In genomic region chr13:40207110-40207478, GRCh38 we compare ENCODE assay signal across 9 cellular contexts.
DNase-seq lines count a peak whose midpoint lies in the region; ATAC-seq and TF ChIP-seq lines count a peak whose summit lies in the region.
"Had no signal": no experiment of that assay in that cellular context is flagged by ENCODE, and none has a peak within 500 bp of the region (broad histone marks: within the 10 kb centered on the region; RNA-seq: fewer than 3 reads in every experiment).

No MANE protein-coding gene starts in this region.

- H3K27me3 ChIP-seq in foreskin keratinocyte (no peaks in the 10 kb centered on the region), aorta (ENCODE audit: control insufficient read depth in 1 of 2, insufficient read depth in 2 of 2, low read length in 1 of 2) (no peaks in the 10 kb centered on the region), mesendoderm (ENCODE audit: insufficient read depth, low read length, poor library complexity) (no peaks in the 10 kb centered on the region)

- ATAC-seq in GM18505 (IDR thresholded peaks at IDR 0.05; ENCODE audit: unreplicated experiment): peak; percentile 67
- ATAC-seq in GM21390 (IDR thresholded peaks at IDR 0.05; ENCODE audit: unreplicated experiment): peak; percentile 74
- ATAC-seq in HG03558 (IDR thresholded peaks at IDR 0.05; ENCODE audit: extremely low read depth, unreplicated experiment): peak; percentile 38
- ATAC-seq in foreskin keratinocyte: no peak
- ATAC-seq in aorta (ENCODE audit: low FRiP score): no peak
- ATAC-seq: HCT116 had no signal

- no peaks in the 10 kb centered on the region for H3K9me3 ChIP-seq in aorta (ENCODE audit: control insufficient read depth, low read length)

- H4K5ac ChIP-seq in mesendoderm (ENCODE audit: low read length): no peak overlapping the region

- 97 to 98% methylated on average over 5 of the region's 5 CpGs for WGBS in aorta, 2 donors
- no CpG with 5 or more reads among the region's 5 CpGs for WGBS in mesendoderm (ENCODE audit: extremely low coverage, insufficient coverage, low lambda C conversion rate)

- H3K79me2 ChIP-seq in mesendoderm (ENCODE audit: control insufficient read depth, insufficient read depth, low read length): no peaks in the 10 kb centered on the region

- H3K36me3 ChIP-seq in aorta (ENCODE audit: control insufficient read depth in 1 of 2, insufficient read depth in 2 of 2, low read length in 1 of 2) (no peaks in the 10 kb centered on the region), mesendoderm (ENCODE audit: control insufficient read depth, insufficient read depth, low read length) (no peaks in the 10 kb centered on the region)

- H4K8ac ChIP-seq in mesendoderm (ENCODE audit: low read depth, low read length): no peak overlapping the region

- H3K56ac ChIP-seq in mesendoderm (ENCODE audit: low read length): no peak overlapping the region

- H3K9ac ChIP-seq in mesendoderm (ENCODE audit: low read length): no peak overlapping the region

- no peak overlapping the region for H2BK15ac ChIP-seq in mesendoderm (replicated peaks; ENCODE audit: low read depth)

- H2BK5ac ChIP-seq in mesendoderm (ENCODE audit: low read length): no peak overlapping the region

- H3K18ac ChIP-seq in mesendoderm (ENCODE audit: low read length): no peak overlapping the region

- no peak overlapping the region for H2BK120ac ChIP-seq in mesendoderm (ENCODE audit: low read depth, low read length)

- no peak for TF ChIP-seq CTCF in foreskin keratinocyte (conservative IDR thresholded peaks at IDR 0.05)

- no peak overlapping the region for H3K4me2 ChIP-seq in mesendoderm (ENCODE audit: low read length)

- H3K79me1 ChIP-seq in mesendoderm (ENCODE audit: low read length): no peaks in the 10 kb centered on the region

- H3K27ac ChIP-seq in foreskin keratinocyte (peak overlapping the region; percentile 80), aorta (ENCODE audit: low read depth in 1 of 2, low read length in 2 of 2) (no peak overlapping the region), mesendoderm (ENCODE audit: low read depth, low read length) (no peak overlapping the region)

- no peak overlapping the region for H3K23ac ChIP-seq in mesendoderm (ENCODE audit: low read length)

- DNase-seq in foreskin keratinocyte (no peak), aorta (no peak), mesendoderm (no peak), occipital lobe (lab: John Stamatoyannopoulos, UW) (no peak), dermis blood vessel endothelial cell (no peak)

- H3K4me3 ChIP-seq in aorta (ENCODE audit: low read length in 2 of 2) (no peak overlapping the region), mesendoderm (ENCODE audit: low read length) (no peak overlapping the region)

- peaks cover 18% of the 10 kb centered on the region for H3K4me1 ChIP-seq in foreskin keratinocyte
- H3K4me1 ChIP-seq in aorta (ENCODE audit: control insufficient read depth in 1 of 2, insufficient read depth in 2 of 2, low read length in 2 of 2): peaks cover 0 to 3% of the 10 kb centered on the region in 2 donors
- no peaks in the 10 kb centered on the region for H3K4me1 ChIP-seq in mesendoderm (ENCODE audit: control insufficient read depth, low read depth, low read length)

- no peak overlapping the region for H2AK5ac ChIP-seq in mesendoderm (ENCODE audit: low read length)

- intact Hi-C loops in aorta (cut with DNase I): no loop called here

- TF ChIP-seq POLR2A in GM18505 (IDR thresholded peaks at IDR 0.05; ENCODE audit: borderline replicate concordance, extremely low read depth, insufficient read depth, insufficient read length): peak; percentile 18

- H3K4ac ChIP-seq in mesendoderm (ENCODE audit: low read depth, low read length): no peak overlapping the region

Comparison
In these comparisons a context has a peak if more than half of its experiments do, and no peak if none do; other contexts are left out.
1. ATAC-seq: peak in GM18505 (single experiment), GM21390 (single experiment) and HG03558 (single experiment); none in foreskin keratinocyte (single experiment) and aorta (single experiment).